ENCODE assay signal across 17 cellular contexts in genomic region chr2:28676153-28676835, GRCh38.
DNase-seq lines count a peak whose midpoint lies in the region; ATAC-seq, FAIRE-seq and TF ChIP-seq lines count a peak whose summit lies in the region.
"Had no signal": no experiment of that assay in that cellular context is flagged by ENCODE, and none has a peak within 500 bp of the region (broad histone marks: within the 10 kb centered on the region; RNA-seq: fewer than 3 reads in every experiment).

No MANE protein-coding gene starts in this region.

- TF ChIP-seq POLR2A in GM12892 (IDR thresholded peaks at IDR 0.05; ENCODE audit: low read depth, low read length) = no peak
- TF ChIP-seq POLR2A in uterus (IDR thresholded peaks at IDR 0.05) = no peak

- peaks cover 4% of the 10 kb centered on the region for H3K9me3 Mint-ChIP-seq in stimulated activated effector memory CD8-positive, alpha-beta T cell treated with anti-CD3 and anti-CD28 coated beads, Interleukin-12 subunit alpha, Interleukin-12 subunit beta, amount 100 ng/mL, for 72 hours

- no peak overlapping the region for H3K4me3 Mint-ChIP-seq in stimulated activated effector memory CD8-positive, alpha-beta T cell treated with anti-CD3 and anti-CD28 coated beads, Interleukin-12 subunit alpha, Interleukin-12 subunit beta, amount 100 ng/mL, for 72 hours
- H3K4me3 Mint-ChIP-seq: CD8-positive, alpha-beta T cell had no signal

- no peak for FAIRE-seq in GM12892 (lab: Jason Lieb, UNC)
- FAIRE-seq in RCC 7860 (lab: Jason Lieb, UNC) = no peak

- intact Hi-C loops in uterus (cut with DNase I; ENCODE audit: low total_unique reads) = no loop called here

- peaks cover 45% of the 10 kb centered on the region for H3K4me1 Mint-ChIP-seq in stimulated activated effector memory CD8-positive, alpha-beta T cell treated with anti-CD3 and anti-CD28 coated beads, Interleukin-12 subunit alpha, Interleukin-12 subunit beta, amount 100 ng/mL, for 72 hours

- H3K4me1 ChIP-seq in uterus = peaks cover 0 to 2% of the 10 kb centered on the region in 2 donors
- H3K4me1 ChIP-seq: HAP-1 had no signal

- DNase-seq in DMS79 treated with DMSO at 0.1 percent for 48 hours (lab: John Stamatoyannopoulos, UW) = peak; percentile 15
- DNase-seq in DMS79 (lab: John Stamatoyannopoulos, UW) = no peak
- DNase-seq in amniotic epithelial cell (ENCODE audit: low read depth) = peak; percentile 13
- peak; percentile 59 for DNase-seq in kidney tubule cell (ENCODE audit: low spot score)
- no peak for DNase-seq in stimulated activated effector memory CD8-positive, alpha-beta T cell treated with anti-CD3 and anti-CD28 coated beads, Interleukin-12 subunit alpha, Interleukin-12 subunit beta, amount 100 ng/mL, for 72 hours (ENCODE audit: low spot score in 2 of 2)
- no peak for DNase-seq in GM12892 (ENCODE audit: insufficient read length)
- no peak for DNase-seq in RCC 7860 (ENCODE audit: low spot score)
- DNase-seq in uterus = no peak
- DNase-seq: CD8-positive, alpha-beta T cell; NCI-H1436; NCI-H2029 treated with DMSO at 0.1 percent for 48 hours; NCI-H510A treated with DMSO at 0.1 percent for 48 hours; Peyer's patch; Right ventricle myocardium superior had no signal

- H3K27ac ChIP-seq in uterus = no peak overlapping the region
- H3K27ac ChIP-seq: BLaER1, HL-60, Peyer's patch had no signal

- no peaks in the 10 kb centered on the region for H3K27me3 ChIP-seq in uterus
- H3K27me3 ChIP-seq: BLaER1, Peyer's patch had no signal

- no peaks in the 10 kb centered on the region for H3K36me3 Mint-ChIP-seq in stimulated activated effector memory CD8-positive, alpha-beta T cell treated with anti-CD3 and anti-CD28 coated beads, Interleukin-12 subunit alpha, Interleukin-12 subunit beta, amount 100 ng/mL, for 72 hours
- H3K36me3 Mint-ChIP-seq: CD8-positive, alpha-beta T cell had no signal

- H3K4me3 ChIP-seq in uterus = no peak overlapping the region
- H3K4me3 ChIP-seq: BLaER1, HAP-1, Peyer's patch had no signal

- no peak for ATAC-seq in stimulated activated effector memory CD8-positive, alpha-beta T cell treated with anti-CD3 and anti-CD28 coated beads, Interleukin-12 subunit alpha, Interleukin-12 subunit beta, amount 100 ng/mL, for 72 hours
- ATAC-seq: CD8-positive, alpha-beta T cell had no signal

- no peaks in the 10 kb centered on the region for H3K9me3 ChIP-seq in uterus
- H3K9me3 ChIP-seq: HAP-1, Peyer's patch had no signal

- peak overlapping the region; percentile 50 for H3K27ac Mint-ChIP-seq in stimulated activated effector memory CD8-positive, alpha-beta T cell treated with anti-CD3 and anti-CD28 coated beads, Interleukin-12 subunit alpha, Interleukin-12 subunit beta, amount 100 ng/mL, for 72 hours
- H3K27ac Mint-ChIP-seq: CD8-positive, alpha-beta T cell had no signal

- H3K36me3 ChIP-seq in uterus = no peaks in the 10 kb centered on the region
- H3K36me3 ChIP-seq: BLaER1, HAP-1, Peyer's patch had no signal

- no peak for TF ChIP-seq CTCF in uterus (IDR thresholded peaks at IDR 0.05)

Comparison
In these comparisons a context has a peak if more than half of its experiments do, and no peak if none do; other contexts are left out.
1. DNase-seq: peak in DMS79 treated with DMSO at 0.1 percent for 48 hours (single experiment), amniotic epithelial cell (single experiment) and kidney tubule cell (single experiment); none in DMS79 (single experiment), stimulated activated effector memory CD8-positive, alpha-beta T cell treated with anti-CD3 and anti-CD28 coated beads, Interleukin-12 subunit alpha, Interleukin-12 subunit beta, amount 100 ng/mL, for 72 hours (0 of 2), GM12892 (single experiment), RCC 7860 (single experiment) and uterus (0 of 2).